ENCODE assay signal across 18 cellular contexts in the genomic region with DNA sequence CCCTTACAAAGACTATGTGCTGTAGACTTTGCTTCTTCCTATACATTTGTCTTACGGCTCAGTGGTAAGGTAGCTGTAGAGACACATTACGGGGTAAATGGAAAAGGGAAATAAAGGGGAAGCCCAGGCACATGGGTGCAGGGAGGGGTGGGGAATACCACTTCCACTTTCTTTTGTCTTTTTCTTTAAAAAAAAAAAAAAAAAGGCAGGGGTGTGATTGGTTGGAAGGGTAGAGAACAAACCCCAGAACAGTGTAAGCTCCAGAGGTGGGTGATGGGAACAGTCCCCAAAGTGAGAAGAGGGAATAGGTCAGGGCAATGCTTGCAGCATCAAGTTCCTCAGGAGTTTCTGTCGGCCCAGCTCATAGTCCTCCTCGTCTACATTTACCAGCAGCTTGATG. TPM values are rescaled to one million over a fixed set of nuclear protein-coding genes. Genes with fewer than 3 reads are reported as not detected.
DNase-seq lines count a peak whose midpoint lies in the region; ATAC-seq and TF ChIP-seq lines count a peak whose summit lies in the region.
"Had no signal": no experiment of that assay in that cellular context is flagged by ENCODE, and none has a peak within 500 bp of the region (broad histone marks: within the 10 kb centered on the region; RNA-seq: fewer than 3 reads in every experiment).

No MANE protein-coding gene starts in this region.

- intact Hi-C loops in upper lobe of right lung (cut with DNase I): no loop called here

- H3K4me3 Mint-ChIP-seq in central memory CD8-positive, alpha-beta T cell: no peak overlapping the region

- peaks cover 32% of the 10 kb centered on the region for H3K4me1 ChIP-seq in upper lobe of right lung

- no peak for TF ChIP-seq CTCF in NB4 (IDR thresholded peaks at IDR 0.05; ENCODE audit: low read depth, low read length)
- no peak for TF ChIP-seq CTCF in upper lobe of right lung (IDR thresholded peaks at IDR 0.05)

- no peak for TF ChIP-seq POLR2A in NB4 (IDR thresholded peaks at IDR 0.05; ENCODE audit: extremely low read depth, insufficient read length)

- H3K4me3 ChIP-seq in NB4 (ENCODE audit: low read depth, low read length) (no peak overlapping the region), upper lobe of right lung (no peak overlapping the region)
- H3K4me3 ChIP-seq: breast epithelium, esophagus squamous epithelium, MG63 had no signal

- H3K4me1 Mint-ChIP-seq in central memory CD8-positive, alpha-beta T cell: peaks cover 43% of the 10 kb centered on the region

- H3K27ac Mint-ChIP-seq in activated naive CD4-positive, alpha-beta T cell treated with anti-CD3 and anti-CD28 coated beads, Interleukin-2, amount 50 U/mL, for 72 hours: peak overlapping the region; percentile 90 to 99
- H3K27ac Mint-ChIP-seq in central memory CD8-positive, alpha-beta T cell (ENCODE audit: low read depth): peak overlapping the region; percentile 52

- peaks cover 41 to 56% of the 10 kb centered on the region in 2 donors for H3K36me3 Mint-ChIP-seq in activated naive CD4-positive, alpha-beta T cell treated with anti-CD3 and anti-CD28 coated beads, Interleukin-2, amount 50 U/mL, for 72 hours
- H3K36me3 Mint-ChIP-seq in central memory CD8-positive, alpha-beta T cell (ENCODE audit: insufficient read depth): peaks cover 58% of the 10 kb centered on the region

- no peak for ATAC-seq in activated naive CD4-positive, alpha-beta T cell treated with anti-CD3 and anti-CD28 coated beads, Interleukin-2, amount 50 U/mL, for 72 hours
- no peak for ATAC-seq in central memory CD8-positive, alpha-beta T cell (replicated peaks; ENCODE audit: extremely low read depth, poor library complexity, severe bottlenecking)
- peak; percentile 30 for ATAC-seq in upper lobe of right lung
- ATAC-seq in GM21737 (IDR thresholded peaks at IDR 0.05; ENCODE audit: unreplicated experiment): no peak

- H3K9me3 ChIP-seq in upper lobe of right lung: no peaks in the 10 kb centered on the region
- H3K9me3 ChIP-seq: breast epithelium, esophagus squamous epithelium, MG63 had no signal

- DNase-seq in activated naive CD4-positive, alpha-beta T cell treated with anti-CD3 and anti-CD28 coated beads, Interleukin-2, amount 50 U/mL, for 72 hours (ENCODE audit: low spot score in 2 of 2): no peak
- no peak for DNase-seq in activated naive CD4-positive, alpha-beta T cell treated with anti-CD3 and anti-CD28 coated beads, Interleukin-2, amount 50 U/mL, for 16 hours
- peak; percentile 22 for DNase-seq in NB4 (ENCODE audit: low read depth)
- no peak for DNase-seq in central memory CD8-positive, alpha-beta T cell (ENCODE audit: low spot score in 2 of 2)
- DNase-seq in upper lobe of right lung: no peak
- DNase-seq in activated CD4-positive, alpha-beta T cell treated with anti-CD3 and anti-CD28 coated beads for 1 hour: no peak
- no peak for DNase-seq in occipital lobe (lab: John Stamatoyannopoulos, UW)
- DNase-seq: activated CD8-positive, alpha-beta memory T cell treated with anti-CD3 and anti-CD28 coated beads, Interleukin-2, amount 50 U/mL, for 4 hours; esophagus squamous epithelium; mesendoderm; MG63; NCI-H2107; NCI-H526 treated with DMSO at 0.1 percent for 48 hours; T-helper 1 cell had no signal

- H3K27me3 ChIP-seq in upper lobe of right lung: no peaks in the 10 kb centered on the region
- H3K27me3 ChIP-seq: breast epithelium, esophagus squamous epithelium, MG63 had no signal

- no peak overlapping the region for H3K27ac ChIP-seq in upper lobe of right lung
- H3K27ac ChIP-seq: breast epithelium, esophagus squamous epithelium had no signal

- H3K9me3 Mint-ChIP-seq in activated naive CD4-positive, alpha-beta T cell treated with anti-CD3 and anti-CD28 coated beads, Interleukin-2, amount 50 U/mL, for 72 hours: no peaks in the 10 kb centered on the region
- H3K9me3 Mint-ChIP-seq in central memory CD8-positive, alpha-beta T cell: no peaks in the 10 kb centered on the region
- H3K9me3 Mint-ChIP-seq: neural crest cell had no signal

- peaks cover 69% of the 10 kb centered on the region for H3K36me3 ChIP-seq in upper lobe of right lung

- H3K27me3 Mint-ChIP-seq in central memory CD8-positive, alpha-beta T cell: no peaks in the 10 kb centered on the region

RNA-seq across cellular contexts. Expression of a gene that starts 3.9 kb away (rescaled TPM):
- total RNA-seq in activated naive CD4-positive, alpha-beta T cell treated with anti-CD3 and anti-CD28 coated beads, Interleukin-2, amount 50 U/mL, for 72 hours: 10 to 100 TPM; 59.0 to 82.9 TPM
- total RNA-seq in upper lobe of right lung (42.1 TPM), occipital lobe (18.7 TPM)

RNA-seq across cellular contexts. Expression of a gene that starts 4.0 kb away (rescaled TPM):
- 100 to 1,000 TPM in 1 of 2 donors, 10 to 100 TPM in 1; 95.3 to 156 TPM for total RNA-seq in activated naive CD4-positive, alpha-beta T cell treated with anti-CD3 and anti-CD28 coated beads, Interleukin-2, amount 50 U/mL, for 72 hours
- total RNA-seq in upper lobe of right lung (56.2 TPM), occipital lobe (33.8 TPM)

RNA-seq across cellular contexts. Expression of a gene that starts 10.6 kb away (rescaled TPM):
- total RNA-seq in activated naive CD4-positive, alpha-beta T cell treated with anti-CD3 and anti-CD28 coated beads, Interleukin-2, amount 50 U/mL, for 72 hours: 10 to 100 TPM; 40.1 to 41.8 TPM
- total RNA-seq in upper lobe of right lung (37.5 TPM), occipital lobe (26.8 TPM)

RNA-seq across cellular contexts. Expression of a gene that starts 23.7 kb away (rescaled TPM):
- 1 to 10 TPM in 1 of 2 donors, not detected in 1; 2.2 TPM for total RNA-seq in activated naive CD4-positive, alpha-beta T cell treated with anti-CD3 and anti-CD28 coated beads, Interleukin-2, amount 50 U/mL, for 72 hours
- total RNA-seq in upper lobe of right lung (3.2 TPM), occipital lobe (0.78 TPM)
- total RNA-seq: RPMI7951 had no signal

RNA-seq across cellular contexts. Expression of a gene that starts 31.9 kb away (rescaled TPM):
- 100 to 1,000 TPM in 1 of 2 donors, 10 to 100 TPM in 1; 95.8 to 239 TPM for total RNA-seq in activated naive CD4-positive, alpha-beta T cell treated with anti-CD3 and anti-CD28 coated beads, Interleukin-2, amount 50 U/mL, for 72 hours
- total RNA-seq in upper lobe of right lung (84.4 TPM), occipital lobe (99.4 TPM)
